16 cellular contexts compared by ENCODE assay signal in the genomic region with DNA sequence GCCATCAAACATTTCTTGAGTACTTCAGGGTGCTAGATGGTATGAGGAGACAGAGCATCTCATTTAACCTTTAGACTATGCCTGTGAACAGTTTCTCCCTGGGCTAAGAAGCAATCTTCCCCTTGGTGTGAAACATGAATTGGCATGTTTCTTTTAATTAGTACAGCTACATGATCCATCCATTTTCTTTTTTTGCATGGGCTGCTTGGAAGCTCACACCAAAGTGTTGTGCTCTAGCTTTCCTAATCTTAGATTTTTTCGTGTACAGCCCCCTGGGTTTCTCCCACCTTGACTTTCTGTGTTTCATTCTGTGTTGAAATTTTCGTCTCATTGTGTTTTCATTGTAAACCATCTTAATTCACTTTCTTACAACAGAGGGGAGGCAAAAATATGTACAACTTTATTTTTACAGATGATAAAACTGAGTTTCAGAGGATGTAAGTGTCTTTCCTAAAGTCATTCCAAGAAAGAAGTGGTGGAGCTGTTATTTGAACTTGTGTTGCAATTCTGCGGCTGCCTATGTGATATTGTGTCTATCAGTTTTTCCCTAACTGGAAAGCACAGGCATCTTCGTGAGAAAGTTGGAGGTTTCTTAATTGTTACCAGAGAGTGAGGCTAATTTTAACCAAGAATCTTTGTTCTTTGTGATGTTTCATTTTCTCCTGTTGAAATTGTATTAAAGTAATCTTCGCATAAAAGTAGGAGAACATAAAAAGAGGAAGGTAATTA.
DNase-seq lines count a peak whose midpoint lies in the region; ATAC-seq and TF ChIP-seq lines count a peak whose summit lies in the region.
"Had no signal": no experiment of that assay in that cellular context is flagged by ENCODE, and none has a peak within 500 bp of the region (broad histone marks: within the 10 kb centered on the region; RNA-seq: fewer than 3 reads in every experiment).

No MANE protein-coding gene starts in this region.

- no peak for TF ChIP-seq CTCF in heart right ventricle (IDR thresholded peaks at IDR 0.05)
- TF ChIP-seq CTCF in coronary artery (IDR thresholded peaks at IDR 0.05) = no peak
- TF ChIP-seq CTCF in upper lobe of right lung (IDR thresholded peaks at IDR 0.05) = no peak
- no peak for TF ChIP-seq CTCF in WERI-Rb-1 (IDR thresholded peaks at IDR 0.05; ENCODE audit: low read depth, low read length)

- H3K36me3 ChIP-seq in heart right ventricle = no peaks in the 10 kb centered on the region
- H3K36me3 ChIP-seq in muscle layer of duodenum (ENCODE audit: control insufficient read depth in 1 of 2, insufficient read depth in 2 of 2, low read length in 2 of 2) = no peaks in the 10 kb centered on the region
- no peaks in the 10 kb centered on the region for H3K36me3 ChIP-seq in upper lobe of right lung
- H3K36me3 ChIP-seq in WERI-Rb-1 = no peaks in the 10 kb centered on the region

- peaks cover 10 to 93% (median 69%) of the 10 kb centered on the region in 9 donors for H3K4me1 ChIP-seq in heart right ventricle
- H3K4me1 ChIP-seq in muscle layer of duodenum (ENCODE audit: control insufficient read depth in 1 of 2, insufficient read depth in 2 of 2, low read length in 2 of 2) = peaks cover 14 to 59% of the 10 kb centered on the region in 2 donors
- peaks cover 48% of the 10 kb centered on the region for H3K4me1 ChIP-seq in upper lobe of right lung

- H3K9me3 ChIP-seq in heart right ventricle = no peaks in the 10 kb centered on the region
- H3K9me3 ChIP-seq in muscle layer of duodenum (ENCODE audit: control insufficient read depth in 1 of 2, low read length in 2 of 2) = no peaks in the 10 kb centered on the region
- H3K9me3 ChIP-seq in upper lobe of right lung = no peaks in the 10 kb centered on the region
- no peaks in the 10 kb centered on the region for H3K9me3 ChIP-seq in WERI-Rb-1 (ENCODE audit: severe bottlenecking)
- H3K9me3 ChIP-seq: A549 had no signal

- DNase-seq in heart right ventricle = no peak
- DNase-seq in cardiac septum (ENCODE audit: low spot score) = no peak
- DNase-seq in coronary artery (ENCODE audit: low spot score) = no peak
- no peak for DNase-seq in upper lobe of right lung
- DNase-seq in NCI-H1105 (lab: John Stamatoyannopoulos, UW) = no peak
- DNase-seq in WERI-Rb-1 = no peak
- DNase-seq in NCI-H146 (lab: John Stamatoyannopoulos, UW) = no peak
- DNase-seq: activated CD4-positive, alpha-beta memory T cell treated with anti-CD3 and anti-CD28 coated beads for 36 hours; anterior cingulate cortex; naive thymus-derived CD4-positive, alpha-beta T cell; NCI-H2029; stimulated activated CD4-positive, alpha-beta T cell treated with anti-CD3 and anti-CD28 coated beads, Interleukin-2, amount 100 ng/mL, for 24 hours had no signal

- intact Hi-C loops in heart right ventricle (cut with DNase I) (loop anchor here in 5 of 10 donors (5.0 to 10.0 kb wide), 4 partner anchors 61 to 828 kb away; partner anchors contain the start of genes KIAA0586 (in 1 of the 5) and TIMM9 (in 1 of the 5)), cardiac septum (cut with DNase I) (no loop called here), upper lobe of right lung (cut with DNase I) (no loop called here)

- H3K27ac ChIP-seq in heart right ventricle = peak overlapping the region in 9 of 10 donors; percentile 80 to 94 (median 87)
- H3K27ac ChIP-seq in coronary artery = peak overlapping the region; percentile 78 to 96
- peak overlapping the region; percentile 28 for H3K27ac ChIP-seq in muscle layer of duodenum (ENCODE audit: low read length)
- peak overlapping the region; percentile 88 for H3K27ac ChIP-seq in upper lobe of right lung
- no peak overlapping the region for H3K27ac ChIP-seq in WERI-Rb-1
- H3K27ac ChIP-seq: RWPE1 had no signal

- whole genome bisulfite sequencing in heart right ventricle, 2 donors = 73 to 76% methylated on average over 5 of the region's 5 CpGs

- H3K4me3 ChIP-seq in heart right ventricle (no peak overlapping the region), coronary artery (no peak overlapping the region), muscle layer of duodenum (ENCODE audit: low read depth in 1 of 2, low read length in 2 of 2) (no peak overlapping the region), upper lobe of right lung (no peak overlapping the region), WERI-Rb-1 (ENCODE audit: low read depth, low read length) (no peak overlapping the region)
- H3K4me3 ChIP-seq: A549 had no signal

- H3K27me3 ChIP-seq in heart right ventricle (no peaks in the 10 kb centered on the region), muscle layer of duodenum (ENCODE audit: low read depth, low read length) (no peaks in the 10 kb centered on the region), upper lobe of right lung (no peaks in the 10 kb centered on the region), WERI-Rb-1 (ENCODE audit: insufficient read depth, low read depth, severe bottlenecking) (no peaks in the 10 kb centered on the region)

- ATAC-seq in heart right ventricle = no peak
- no peak for ATAC-seq in upper lobe of right lung
- ATAC-seq: A549; activated T-helper 17 cell treated with anti-CD3 and anti-CD28 coated beads, Interleukin-2, amount 50 U/mL, for 72 hours; naive thymus-derived CD4-positive, alpha-beta T cell had no signal
